In the genomic region with DNA sequence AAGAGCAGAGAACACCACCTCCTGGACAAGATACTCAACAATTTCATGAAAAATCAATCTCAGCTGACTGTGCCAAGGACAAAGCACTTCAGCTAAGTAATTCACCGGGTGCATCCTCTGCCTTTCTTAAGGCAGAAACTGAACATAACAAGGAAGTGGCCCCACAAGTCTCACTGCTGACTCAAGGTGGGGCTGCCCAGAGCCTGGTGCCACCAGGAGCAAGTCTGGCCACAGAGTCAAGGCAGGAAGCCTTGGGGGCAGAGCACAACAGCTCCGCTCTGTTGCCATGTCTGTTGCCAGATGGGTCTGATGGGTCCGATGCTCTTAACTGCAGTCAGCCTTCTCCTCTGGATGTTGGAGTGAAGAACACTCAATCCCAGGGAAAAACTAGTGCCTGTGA, we compare ENCODE assay signal across 9 cellular contexts.
A peak's percentile ranks its signal among the peaks of the same experiment; 100 is the strongest.
DNase-seq lines count a peak whose midpoint lies in the region; ATAC-seq and TF ChIP-seq lines count a peak whose summit lies in the region.
"Had no signal": no experiment of that assay in that cellular context is flagged by ENCODE, and none has a peak within 500 bp of the region (broad histone marks: within the 10 kb centered on the region; RNA-seq: fewer than 3 reads in every experiment).

No MANE protein-coding gene starts in this region.

- no peak for TF ChIP-seq POLR2A in prostate gland (IDR thresholded peaks at IDR 0.05)

- H3K4me1 Mint-ChIP-seq in CD4-positive, CD25-positive, alpha-beta regulatory T cell, result peaks cover 36 to 68% (median 58%) of the 10 kb centered on the region in 4 donors
- peaks cover 17% of the 10 kb centered on the region for H3K4me1 Mint-ChIP-seq in mesothelial cell of epicardium

- peak overlapping the region; percentile 95 for H3K4me3 ChIP-seq in CD4-positive, CD25-positive, alpha-beta regulatory T cell (ENCODE audit: low read depth, low read length)
- H3K4me3 ChIP-seq in coronary artery, result peak overlapping the region; percentile 65
- no peak overlapping the region for H3K4me3 ChIP-seq in prostate gland

- no peaks in the 10 kb centered on the region for H3K27me3 ChIP-seq in CD4-positive, CD25-positive, alpha-beta regulatory T cell (ENCODE audit: control insufficient read depth, insufficient read depth, low read length)
- no peaks in the 10 kb centered on the region for H3K27me3 ChIP-seq in prostate gland (replicated peaks; ENCODE audit: insufficient read depth)

- DNase-seq in CD4-positive, CD25-positive, alpha-beta regulatory T cell, result peak; percentile 13 to 87 (median 25)
- DNase-seq in T-helper 1 cell, result peak in 3 of 5 donors; percentile 18 to 84 (median 29)
- no peak for DNase-seq in coronary artery (ENCODE audit: low spot score)
- DNase-seq in prostate gland (ENCODE audit: low spot score), result no peak
- DNase-seq in mesothelial cell of epicardium (ENCODE audit: low spot score in 2 of 2, unreplicated experiment in 2 of 2), result no peak
- DNase-seq in HK-2 (ENCODE audit: unreplicated experiment), result no peak
- no peak for DNase-seq in DMS114 treated with DMSO at 0.1 percent for 48 hours (lab: John Stamatoyannopoulos, UW; ENCODE audit: unreplicated experiment)
- DNase-seq: PC-3 had no signal

- H3K4me3 Mint-ChIP-seq in CD4-positive, CD25-positive, alpha-beta regulatory T cell, result peak overlapping the region; percentile 87 to 96 (median 91)
- H3K4me3 Mint-ChIP-seq in mesothelial cell of epicardium, result no peak overlapping the region

- no peaks in the 10 kb centered on the region for H3K9me3 ChIP-seq in CD4-positive, CD25-positive, alpha-beta regulatory T cell (ENCODE audit: control insufficient read depth in 2 of 2, low read length in 2 of 2)
- H3K9me3 ChIP-seq in prostate gland, result no peaks in the 10 kb centered on the region

- peak overlapping the region; percentile 92 to 98 (median 98) for H3K27ac Mint-ChIP-seq in CD4-positive, CD25-positive, alpha-beta regulatory T cell
- no peak overlapping the region for H3K27ac Mint-ChIP-seq in mesothelial cell of epicardium

- peak; percentile 19 to 49 for ATAC-seq in CD4-positive, CD25-positive, alpha-beta regulatory T cell (ENCODE audit: low read depth in 2 of 2)
- no peak for ATAC-seq in GM19455 (IDR thresholded peaks at IDR 0.05; ENCODE audit: unreplicated experiment)
- ATAC-seq: PC-3 had no signal

- peaks cover 60% of the 10 kb centered on the region for H3K4me1 ChIP-seq in CD4-positive, CD25-positive, alpha-beta regulatory T cell (ENCODE audit: control insufficient read depth, insufficient read depth, low read length, poor library complexity, severe bottlenecking)
- H3K4me1 ChIP-seq in prostate gland (replicated peaks), result no peaks in the 10 kb centered on the region

- no peaks in the 10 kb centered on the region for H3K9me3 Mint-ChIP-seq in CD4-positive, CD25-positive, alpha-beta regulatory T cell
- no peaks in the 10 kb centered on the region for H3K9me3 Mint-ChIP-seq in mesothelial cell of epicardium

- H3K27me3 Mint-ChIP-seq in CD4-positive, CD25-positive, alpha-beta regulatory T cell, result no peaks in the 10 kb centered on the region
- H3K27me3 Mint-ChIP-seq in mesothelial cell of epicardium (ENCODE audit: low read depth), result no peaks in the 10 kb centered on the region

- peak overlapping the region; percentile 90 for H3K27ac ChIP-seq in CD4-positive, CD25-positive, alpha-beta regulatory T cell (ENCODE audit: insufficient read depth, low read length, poor library complexity, severe bottlenecking)
- peak overlapping the region; percentile 89 to 91 for H3K27ac ChIP-seq in coronary artery
- peak overlapping the region; percentile 68 to 70 for H3K27ac ChIP-seq in prostate gland

- H3K36me3 ChIP-seq in CD4-positive, CD25-positive, alpha-beta regulatory T cell (ENCODE audit: control insufficient read depth, insufficient read depth, low read length), result peaks cover 20% of the 10 kb centered on the region
- no peaks in the 10 kb centered on the region for H3K36me3 ChIP-seq in prostate gland

- intact Hi-C loops in prostate gland (cut with DNase I), result loop anchor here (5.0 to 10.0 kb wide), 3 partner anchors 39 to 246 kb away; no protein-coding TSS in a partner anchor

- TF ChIP-seq CTCF in coronary artery (IDR thresholded peaks at IDR 0.05) (no peak), prostate gland (IDR thresholded peaks at IDR 0.05) (no peak), mesothelial cell of epicardium (IDR thresholded peaks at IDR 0.05; ENCODE audit: unreplicated experiment) (no peak)

- peaks cover 22% of the 10 kb centered on the region for H3K36me3 Mint-ChIP-seq in CD4-positive, CD25-positive, alpha-beta regulatory T cell
- H3K36me3 Mint-ChIP-seq in mesothelial cell of epicardium, result peaks cover 22% of the 10 kb centered on the region

- WGBS in prostate gland, result 33% methylated on average over 3 of the region's 3 CpGs

Comparison
In these comparisons a context has a peak if more than half of its experiments do, and no peak if none do; other contexts are left out.
1. DNase-seq: peak in CD4-positive, CD25-positive, alpha-beta regulatory T cell (3 of 3) and T-helper 1 cell (3 of 5); none in coronary artery (single experiment), prostate gland (single experiment), mesothelial cell of epicardium (0 of 2), HK-2 (single experiment) and DMS114 treated with DMSO at 0.1 percent for 48 hours (single experiment).
2. H3K4me3 ChIP-seq: peak in CD4-positive, CD25-positive, alpha-beta regulatory T cell (single experiment) and coronary artery (single experiment); none in prostate gland (0 of 2).
3. Peak in every context shown above with its lines, with median percentiles within 50 percentile points of each other: H3K27ac ChIP-seq.